ENCODE assay signal across 8 cellular contexts in genomic region chr3:152026033-152026556, GRCh38.
DNase-seq lines count a peak whose midpoint lies in the region; ATAC-seq, FAIRE-seq and TF ChIP-seq lines count a peak whose summit lies in the region.

No MANE protein-coding gene starts in this region.

- no peak overlapping the region for H3K4me3 ChIP-seq in bronchial epithelial cell (ENCODE audit: low read depth, low read length)
- no peak overlapping the region for H3K4me3 ChIP-seq in dorsolateral prefrontal cortex

- no peak for FAIRE-seq in bronchial epithelial cell (lab: Jason Lieb, UNC)

- POLR2A ChIA-PET in GM10248 (lab: Yijun Ruan, JAX), result no interaction called here

- intact Hi-C loops in dorsolateral prefrontal cortex (cut with DNase I), result no loop called here

- H3K27ac Mint-ChIP-seq in osteocyte (ENCODE audit: unreplicated experiment), result peak overlapping the region; percentile 91

- TF ChIP-seq CTCF in GM10248 (IDR thresholded peaks at IDR 0.05; ENCODE audit: control extremely low read depth, extremely low read depth, low read depth, missing control alignments), result peak; percentile 21
- no peak for TF ChIP-seq CTCF in bronchial epithelial cell (IDR thresholded peaks at IDR 0.05; ENCODE audit: insufficient read depth, low read length, severe bottlenecking)
- peak; percentile 63 for TF ChIP-seq CTCF in osteocyte (IDR thresholded peaks at IDR 0.05)
- peak in 18 of 56 donors; percentile 8 to 39 (median 20) for TF ChIP-seq CTCF in dorsolateral prefrontal cortex (IDR thresholded peaks at IDR 0.05 in 54 of 56, conservative IDR thresholded peaks at IDR 0.05 in 2 of 56; ENCODE audit: low read depth in 1 of 56, partially characterized antibody in 56 of 56)

- DNase-seq in GM10248 (ENCODE audit: extremely low spot score) (no peak), NCI-H69 (lab: John Stamatoyannopoulos, UW) (peak; percentile 79), bronchial epithelial cell (ENCODE audit: low read depth) (peak; percentile 84), osteocyte (ENCODE audit: extremely low spot score, unreplicated experiment) (no peak), dorsolateral prefrontal cortex (no peak)
- no peak for DNase-seq in effector CD8-positive, alpha-beta T cell (lab: John Stamatoyannopoulos, UW)

- no peak overlapping the region for H3K27ac ChIP-seq in dorsolateral prefrontal cortex

- no peaks in the 10 kb centered on the region for H3K27me3 Mint-ChIP-seq in osteocyte (ENCODE audit: unreplicated experiment)

- H3K36me3 Mint-ChIP-seq in osteocyte (ENCODE audit: unreplicated experiment), result peaks cover 1% of the 10 kb centered on the region

- H3K4me1 Mint-ChIP-seq in osteocyte (ENCODE audit: unreplicated experiment), result peaks cover 66% of the 10 kb centered on the region

- H3K4me3 Mint-ChIP-seq in osteocyte (ENCODE audit: unreplicated experiment), result peak overlapping the region; percentile 15

- ATAC-seq in HG02981 (IDR thresholded peaks at IDR 0.05; ENCODE audit: unreplicated experiment) (no peak), GM19023 (IDR thresholded peaks at IDR 0.05; ENCODE audit: unreplicated experiment) (no peak)

- CTCF ChIA-PET in GM10248 (lab: Yijun Ruan, JAX), result interaction anchor here (0.9 to 1.4 kb wide), 5 partner anchors 10 to 446 kb away, joined by 3 to 4 read pairs (median 3); no protein-coding TSS in a partner anchor

- peaks cover 5% of the 10 kb centered on the region for H3K9me3 Mint-ChIP-seq in osteocyte (ENCODE audit: unreplicated experiment)

- H3K36me3 ChIP-seq in bronchial epithelial cell (ENCODE audit: control insufficient read depth, insufficient read depth, low read length), result no peaks in the 10 kb centered on the region

- H3K27me3 ChIP-seq in bronchial epithelial cell (ENCODE audit: control insufficient read depth, insufficient read depth, low read length) (no peaks in the 10 kb centered on the region), dorsolateral prefrontal cortex (no peaks in the 10 kb centered on the region)

Comparison
In these comparisons a context has a peak if more than half of its experiments do, and no peak if none do; other contexts are left out.
1. DNase-seq: peak in NCI-H69 (single experiment) and bronchial epithelial cell (single experiment); none in GM10248 (single experiment), osteocyte (single experiment), effector CD8-positive, alpha-beta T cell (single experiment) and dorsolateral prefrontal cortex (0 of 10).